15 cellular contexts compared by ENCODE assay signal in the genomic region with DNA sequence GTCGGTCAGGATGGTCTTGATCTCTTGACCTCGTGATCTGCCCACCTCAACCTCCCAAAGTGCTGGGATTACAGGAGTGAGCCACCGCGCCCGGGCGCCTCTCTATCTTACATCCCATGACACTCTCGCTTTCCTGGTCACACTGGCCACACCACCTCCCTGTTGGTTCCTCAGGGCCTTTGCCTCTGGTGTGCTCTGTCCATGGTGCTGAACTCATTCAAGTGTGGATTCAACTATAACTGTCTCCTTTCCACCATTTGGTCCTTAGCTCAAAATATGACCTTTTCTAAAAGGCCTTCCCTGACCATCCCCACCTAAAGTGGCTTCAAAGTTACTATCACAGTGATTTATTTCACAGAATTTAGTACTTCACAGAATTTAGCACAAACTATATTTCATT. TPM values are rescaled to one million over a fixed set of nuclear protein-coding genes. Genes with fewer than 3 reads are reported as not detected.
DNase-seq lines count a peak whose midpoint lies in the region; ATAC-seq lines count a peak whose summit lies in the region.
"Had no signal": no experiment of that assay in that cellular context is flagged by ENCODE, and none has a peak within 500 bp of the region (broad histone marks: within the 10 kb centered on the region; RNA-seq: fewer than 3 reads in every experiment).

No MANE protein-coding gene starts in this region.

- no peaks in the 10 kb centered on the region for H3K36me3 ChIP-seq in H7 (replicated peaks; ENCODE audit: control insufficient read depth, insufficient read depth, low read length)
- H3K36me3 ChIP-seq: BLaER1, right atrium auricular region, SJSA1 had no signal

- H3K27me3 ChIP-seq in H7 (ENCODE audit: control insufficient read depth, insufficient read depth, low read length) = no peaks in the 10 kb centered on the region
- H3K27me3 ChIP-seq: BLaER1, SJSA1 had no signal

- no peak overlapping the region for H3K4me3 ChIP-seq in H7 (ENCODE audit: insufficient read depth, low read depth, low read length)
- H3K4me3 ChIP-seq: BLaER1, right atrium auricular region, SJSA1 had no signal

- no peak for ATAC-seq in HG03439 (IDR thresholded peaks at IDR 0.05; ENCODE audit: unreplicated experiment)

- DNase-seq in AML-193 (lab: John Stamatoyannopoulos, UW) (peak; percentile 25 to 37), HuH-7 (ENCODE audit: low spot score) (peak; percentile 24), RPMI8226 (peak; percentile 65), globus pallidus (ENCODE audit: low spot score) (peak; percentile 5), H7 (no peak), NCI-H128 (lab: John Stamatoyannopoulos, UW; ENCODE audit: unreplicated experiment) (no peak)
- no peak for DNase-seq in stimulated activated CD4-positive, alpha-beta T cell treated with anti-CD3 and anti-CD28 coated beads, Interleukin-15, amount 100 ng/mL, for 24 hours
- DNase-seq: activated CD4-positive, alpha-beta T cell treated with anti-CD3 and anti-CD28 coated beads for 1 hour; GDM1; NCI-H1048; NCI-H446 treated with DMSO at 0.1 percent for 48 hours had no signal

RNA-seq across cellular contexts. Expression of gene SMIM17, which starts 3.7 kb away (rescaled TPM):
- not detected in 2 replicates for total RNA-seq in H7 (2014; rRNA removed; shearing (Covaris generic))
- total RNA-seq: right atrium auricular region had no signal

RNA-seq across cellular contexts. Expression of gene ZNF835, which starts 32.3 kb away (rescaled TPM):
- not detected in 2 replicates for total RNA-seq in H7 (2014; rRNA removed; shearing (Covaris generic))
- total RNA-seq: SJSA1 had no signal

RNA-seq across cellular contexts. Expression of gene ZNF71, which starts 44.1 kb away (rescaled TPM):
- 9.9 and 11.0 TPM in 2 replicates for total RNA-seq in H7 (2014; rRNA removed; shearing (Covaris generic))

Comparison
In these comparisons a context has a peak if more than half of its experiments do, and no peak if none do; other contexts are left out.
1. DNase-seq: peak in AML-193 (2 of 2), HuH-7 (single experiment), RPMI8226 (single experiment) and globus pallidus (single experiment); none in H7 (single experiment), NCI-H128 (single experiment) and stimulated activated CD4-positive, alpha-beta T cell treated with anti-CD3 and anti-CD28 coated beads, Interleukin-15, amount 100 ng/mL, for 24 hours (single experiment).